In the genomic region with DNA sequence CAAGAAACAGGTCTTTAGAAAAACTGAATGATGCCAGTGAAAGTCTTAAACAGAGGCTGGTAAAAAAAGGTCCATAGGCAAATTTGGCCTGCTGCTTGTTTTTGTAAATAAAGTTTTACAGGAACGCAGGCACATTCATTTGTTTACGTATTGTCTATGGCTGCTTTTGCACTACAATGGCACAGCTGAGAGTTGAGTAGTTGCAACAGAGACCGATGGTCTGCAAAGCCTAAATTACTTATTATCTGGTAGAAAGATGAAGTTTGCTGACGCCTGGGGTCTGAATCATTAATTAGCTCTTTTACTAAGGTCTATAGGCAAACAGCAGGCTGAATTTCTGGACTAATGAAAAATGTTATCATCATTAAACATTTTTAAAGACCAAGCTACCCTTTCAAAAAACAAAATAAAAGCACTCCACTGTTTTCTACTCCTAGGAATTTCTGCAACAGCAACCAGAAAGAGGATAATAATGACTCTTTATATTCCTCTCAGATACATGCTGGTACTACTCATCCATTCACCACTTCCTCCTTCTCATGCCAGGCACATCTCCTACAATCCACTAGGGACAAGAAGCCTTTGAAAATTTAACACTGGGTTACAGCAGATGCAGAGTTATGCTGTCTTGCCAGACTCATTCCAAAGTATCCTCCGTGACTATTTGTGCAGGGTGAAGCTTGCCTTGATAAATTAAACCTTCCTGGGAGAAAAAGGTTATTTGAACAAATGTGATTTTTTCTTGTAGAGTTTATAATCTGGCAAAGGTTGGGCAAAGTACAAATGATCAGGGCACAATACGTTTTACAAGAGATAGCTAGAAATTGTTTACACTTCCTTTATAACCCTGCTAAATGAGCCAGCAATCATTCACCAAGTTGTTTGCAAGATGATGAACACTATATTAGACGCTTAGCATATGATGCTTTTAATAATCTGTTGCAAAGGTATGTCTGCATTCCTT, we compare ENCODE assay signal across 14 cellular contexts. TPM values are rescaled to one million over a fixed set of nuclear protein-coding genes. Genes with fewer than 3 reads are reported as not detected.
DNase-seq lines count a peak whose midpoint lies in the region; TF ChIP-seq lines count a peak whose summit lies in the region.
"Had no signal": no experiment of that assay in that cellular context is flagged by ENCODE, and none has a peak within 500 bp of the region (broad histone marks: within the 10 kb centered on the region; RNA-seq: fewer than 3 reads in every experiment).

No MANE protein-coding gene starts in this region.

- peaks cover 19% of the 10 kb centered on the region for H3K4me1 ChIP-seq in BLaER1

- H3K9ac ChIP-seq in BLaER1 = no peak overlapping the region

- in situ Hi-C loops in brain microvascular endothelial cell (cut with HindIII; ENCODE audit: low pct_ligation_motif_present, low sequenced_read_pairs) = no loop called here

- DNase-seq in LHCN-M2 (ENCODE audit: low read depth) (peak; percentile 27), brain microvascular endothelial cell (no peak), medulla oblongata (ENCODE audit: extremely low spot score) (peak; percentile 95), NCI-H226 (no peak), GM19238 (ENCODE audit: insufficient read length, low spot score) (no peak)
- no peak for DNase-seq in stimulated activated CD4-positive, alpha-beta T cell treated with anti-CD3 and anti-CD28 coated beads, Interleukin-12 subunit alpha, Interleukin-12 subunit beta, amount 100 ng/mL, for 4 hours
- no peak for DNase-seq in activated CD4-positive, alpha-beta T cell treated with anti-CD3 and anti-CD28 coated beads for 4 hours
- DNase-seq: activated CD4-positive, alpha-beta T cell treated with anti-CD3 and anti-CD28 coated beads, Interleukin-2, amount 50 U/mL, for 48 hours; activated naive CD4-positive, alpha-beta T cell; GDM1; NCI-H1436; NCI-H82 had no signal

- H3K4me2 ChIP-seq in BLaER1 = peak overlapping the region; percentile 47

- peaks cover 9% of the 10 kb centered on the region; the same call in 1 of the 2 replicates for H4K20me1 ChIP-seq in BLaER1

- no peaks in the 10 kb centered on the region for H3K9me3 ChIP-seq in BLaER1
- H3K9me3 ChIP-seq: neutrophil had no signal

- peak; percentile 18 for TF ChIP-seq CTCF in brain microvascular endothelial cell (IDR thresholded peaks at IDR 0.05; ENCODE audit: low read depth, low read length, missing control alignments)

- H3K27me3 ChIP-seq in BLaER1 (peaks cover 21% of the 10 kb centered on the region), brain microvascular endothelial cell (replicated peaks) (peaks cover 13% of the 10 kb centered on the region)

- no peak overlapping the region for H3K27ac ChIP-seq in BLaER1
- no peak overlapping the region for H3K27ac ChIP-seq in brain microvascular endothelial cell
- H3K27ac ChIP-seq: neutrophil had no signal

- H3K36me3 ChIP-seq in BLaER1 (no peaks in the 10 kb centered on the region), brain microvascular endothelial cell (replicated peaks) (no peaks in the 10 kb centered on the region)
- H3K36me3 ChIP-seq: neutrophil had no signal

- H3K4me3 ChIP-seq in BLaER1 = no peak overlapping the region
- H3K4me3 ChIP-seq in brain microvascular endothelial cell (ENCODE audit: low read depth, low read length) = no peak overlapping the region

RNA-seq across cellular contexts. Expression of a gene that starts 6.0 kb away (rescaled TPM):
- 0.98 and 1.3 TPM in 2 replicates for total RNA-seq in LHCN-M2 (2014; rRNA removed)
- 0.10 TPM for polyA plus RNA-seq in LHCN-M2 (2012)

Comparison
In these comparisons a context has a peak if more than half of its experiments do, and no peak if none do; other contexts are left out.
1. DNase-seq: peak in LHCN-M2 (single experiment) and medulla oblongata (single experiment); none in brain microvascular endothelial cell (single experiment), stimulated activated CD4-positive, alpha-beta T cell treated with anti-CD3 and anti-CD28 coated beads, Interleukin-12 subunit alpha, Interleukin-12 subunit beta, amount 100 ng/mL, for 4 hours (single experiment), activated CD4-positive, alpha-beta T cell treated with anti-CD3 and anti-CD28 coated beads for 4 hours (0 of 2), NCI-H226 (single experiment) and GM19238 (single experiment).